Comparison of ENCODE assay signal across 1 cellular context in the genomic region with DNA sequence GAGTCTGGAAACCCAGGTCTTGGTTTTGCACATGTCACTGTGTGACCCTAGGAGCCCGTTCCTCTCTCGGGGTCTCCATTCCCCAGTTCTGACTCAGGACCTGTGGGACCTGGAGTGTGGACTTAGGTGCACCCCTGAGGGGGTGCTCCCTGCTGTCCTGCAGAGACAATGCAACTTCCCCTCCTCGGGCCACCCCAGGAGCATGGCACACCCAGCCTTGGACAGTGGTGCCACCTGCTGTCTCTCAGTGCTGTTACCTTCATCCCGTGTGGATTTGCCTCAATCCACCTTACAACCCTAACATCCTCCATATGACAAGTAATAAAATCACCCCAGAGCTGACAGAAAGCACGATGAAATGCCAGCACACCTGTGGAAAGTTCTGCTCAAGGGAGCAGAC.
TF ChIP-seq lines count a peak whose summit lies in the region.

No MANE protein-coding gene starts in this region.

TF ChIP-seq in K562, 482 proteins besides CTCF, POLR2A, EP300 and RAD21 (continued from another document):
- no peak for TF ChIP-seq HMGN3 (IDR thresholded peaks at IDR 0.05; ENCODE audit: borderline replicate concordance, extremely low read depth, insufficient read length, low read depth, low read length)
- no peak for TF ChIP-seq ZNF778 (CRISPR knock-in tag; IDR thresholded peaks at IDR 0.05)
- no peak for TF ChIP-seq HIVEP1 (CRISPR knock-in tag; IDR thresholded peaks at IDR 0.05)
- TF ChIP-seq TCF7L2 (IDR thresholded peaks at IDR 0.05; ENCODE audit: low read depth, low read length): no peak
